ENCODE assay signal across 34 cellular contexts in the genomic region with DNA sequence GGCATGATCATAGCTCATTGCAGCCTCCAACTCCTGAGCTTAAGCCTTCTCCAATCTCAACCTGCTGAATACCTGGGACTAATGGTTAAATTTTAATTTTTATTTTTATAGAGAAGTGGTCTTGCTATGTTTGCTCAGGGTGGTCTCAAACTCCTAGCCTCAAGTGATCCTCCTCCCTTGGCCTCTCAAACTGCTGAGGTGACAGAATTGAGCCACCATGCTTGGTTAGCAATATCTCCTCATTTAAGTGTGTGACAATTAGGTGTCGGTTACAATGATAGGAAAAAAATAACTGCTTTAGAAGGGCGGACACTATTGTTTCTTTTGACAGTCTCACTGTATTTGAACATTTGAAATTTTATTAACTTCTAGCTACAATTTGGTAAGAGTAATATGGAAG.
"Had no signal": no experiment of that assay in that cellular context is flagged by ENCODE, and none has a peak within 500 bp of the region (broad histone marks: within the 10 kb centered on the region; RNA-seq: fewer than 3 reads in every experiment).

No MANE protein-coding gene starts in this region.

- H3K36me3 ChIP-seq: MG63 had no signal

- H3K4me3 ChIP-seq: MG63 had no signal

- DNase-seq: Karpas-422, Kasumi-1, MG63, MM.1S, MV-4-11, NCI-H1048, NCI-H1092, NCI-H1092 treated with DMSO at 0.1 percent for 48 hours, NCI-H1105, NCI-H1105 treated with DMSO at 0.1 percent for 48 hours, NCI-H1417, NCI-H1417 treated with DMSO at 0.1 percent for 48 hours, NCI-H1436, NCI-H1436 treated with DMSO at 0.1 percent for 48 hours, NCI-H146, NCI-H1694, NCI-H1694 treated with DMSO at 0.1 percent for 48 hours, NCI-H187, NCI-H187 treated with DMSO at 0.1 percent for 48 hours, NCI-H1930, NCI-H2029, NCI-H2029 treated with DMSO at 0.1 percent for 48 hours, NCI-H2081, NCI-H2081 treated with DMSO at 0.1 percent for 48 hours, NCI-H2107, NCI-H2171, NCI-H2171 treated with DMSO at 0.1 percent for 48 hours, NCI-H2227 treated with DMSO at 0.1 percent for 48 hours, NCI-H226, NCI-H345, NCI-H446, NCI-H446 treated with DMSO at 0.1 percent for 48 hours, NCI-H510A, NCI-H510A treated with DMSO at 0.1 percent for 48 hours had no signal

- H3K27me3 ChIP-seq: MG63 had no signal

- H3K9me3 ChIP-seq: MG63 had no signal
